Comparison of ENCODE assay signal across 1 cellular context in genomic region chr12:123519151-123520001, GRCh38.
TF ChIP-seq lines count a peak whose summit lies in the region.

No MANE protein-coding gene starts in this region.

TF ChIP-seq in HepG2, 621 proteins besides CTCF, POLR2A, EP300 and RAD21 (continued from another document and continues in another):
- TF ChIP-seq TFAP4 (IDR thresholded peaks at IDR 0.05; ENCODE audit: borderline replicate concordance, low read depth) (peak; percentile 97), USF2 (IDR thresholded peaks at IDR 0.05; ENCODE audit: low read depth, low read length) (no peak), USF2 (CRISPR knock-in tag; IDR thresholded peaks at IDR 0.05; ENCODE audit: borderline replicate concordance) (no peak), ZNF629 (CRISPR knock-in tag; conservative IDR thresholded peaks at IDR 0.05) (no peak), KLF13 (CRISPR knock-in tag; IDR thresholded peaks at IDR 0.05) (no peak), ZNF567 (CRISPR knock-in tag; IDR thresholded peaks at IDR 0.05; ENCODE audit: borderline replicate concordance) (no peak), NFIB (CRISPR knock-in tag; IDR thresholded peaks at IDR 0.05; ENCODE audit: borderline replicate concordance) (no peak), GATAD2A (CRISPR knock-in tag; IDR thresholded peaks at IDR 0.05) (peak; percentile 54), NR2C2 (CRISPR knock-in tag; IDR thresholded peaks at IDR 0.05; ENCODE audit: borderline replicate concordance) (no peak), IRF2 (CRISPR knock-in tag; IDR thresholded peaks at IDR 0.05) (no peak; the same call in 1 of the 2 replicates), ZNF234 (CRISPR knock-in tag; conservative IDR thresholded peaks at IDR 0.05) (no peak), E2F2 (CRISPR knock-in tag; IDR thresholded peaks at IDR 0.05; ENCODE audit: borderline replicate concordance) (no peak), ZNF550 (CRISPR knock-in tag; IDR thresholded peaks at IDR 0.05; ENCODE audit: borderline replicate concordance) (no peak), JUN (CRISPR knock-in tag; IDR thresholded peaks at IDR 0.05) (no peak), ZMAT3 (CRISPR knock-in tag; conservative IDR thresholded peaks at IDR 0.05) (no peak), ZNF10 (CRISPR knock-in tag; IDR thresholded peaks at IDR 0.05; ENCODE audit: borderline replicate concordance, low read depth) (no peak), ZNF792 (CRISPR knock-in tag; IDR thresholded peaks at IDR 0.05) (peak; percentile 68; the same call in 1 of the 2 replicates), TAF1 (CRISPR knock-in tag; IDR thresholded peaks at IDR 0.05) (no peak), ZKSCAN8 (CRISPR knock-in tag; IDR thresholded peaks at IDR 0.05; ENCODE audit: borderline replicate concordance) (0 out of 2 replicates have a peak, but pooled peaks have one; percentile 37), GPN1 (CRISPR knock-in tag; IDR thresholded peaks at IDR 0.05; ENCODE audit: borderline replicate concordance) (no peak), POLR2AphosphoS2 (IDR thresholded peaks at IDR 0.05; ENCODE audit: low read depth, low read length) (no peak), ATF7-NPFF (CRISPR knock-in tag; IDR thresholded peaks at IDR 0.05; ENCODE audit: low read depth) (0 out of 2 replicates have a peak, but pooled peaks have one; percentile 29), ZNF720 (CRISPR knock-in tag; IDR thresholded peaks at IDR 0.05) (no peak), HOXA3 (CRISPR knock-in tag; IDR thresholded peaks at IDR 0.05) (peak; percentile 57), ZMAT5 (CRISPR knock-in tag; IDR thresholded peaks at IDR 0.05; ENCODE audit: borderline replicate concordance, low read depth) (no peak), PCBP2 (optimal IDR thresholded peaks at IDR 0.05; ENCODE audit: low read depth, low read length, poor library complexity, severe bottlenecking) (no peak), GFI1 (CRISPR knock-in tag; IDR thresholded peaks at IDR 0.05; ENCODE audit: borderline replicate concordance) (0 out of 2 replicates have a peak, but pooled peaks have one; percentile 12), EHMT2 (IDR thresholded peaks at IDR 0.05; ENCODE audit: borderline replicate concordance, low read depth, low read length) (no peak), NONO (IDR thresholded peaks at IDR 0.05) (no peak), NONO (CRISPR knock-in tag; conservative IDR thresholded peaks at IDR 0.05) (no peak), ZNF563 (CRISPR knock-in tag; IDR thresholded peaks at IDR 0.05) (no peak), ZSCAN9 (CRISPR knock-in tag; IDR thresholded peaks at IDR 0.05; ENCODE audit: borderline replicate concordance) (peak; percentile 64; the same call in 1 of the 2 replicates), ZEB1 (IDR thresholded peaks at IDR 0.05; ENCODE audit: insufficient replicate concordance, low read depth) (no peak), MED1 (CRISPR knock-in tag; IDR thresholded peaks at IDR 0.05) (peak; percentile 65)
- TF ChIP-seq, protein P1, sequence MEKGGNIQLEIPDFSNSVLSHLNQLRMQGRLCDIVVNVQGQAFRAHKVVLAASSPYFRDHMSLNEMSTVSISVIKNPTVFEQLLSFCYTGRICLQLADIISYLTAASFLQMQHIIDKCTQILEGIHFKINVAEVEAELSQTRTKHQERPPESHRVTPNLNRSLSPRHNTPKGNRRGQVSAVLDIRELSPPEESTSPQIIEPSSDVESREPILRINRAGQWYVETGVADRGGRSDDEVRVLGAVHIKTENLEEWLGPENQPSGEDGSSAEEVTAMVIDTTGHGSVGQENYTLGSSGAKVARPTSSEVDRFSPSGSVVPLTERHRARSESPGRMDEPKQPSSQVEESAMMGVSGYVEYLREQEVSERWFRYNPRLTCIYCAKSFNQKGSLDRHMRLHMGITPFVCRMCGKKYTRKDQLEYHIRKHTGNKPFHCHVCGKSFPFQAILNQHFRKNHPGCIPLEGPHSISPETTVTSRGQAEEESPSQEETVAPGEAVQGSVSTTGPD (CRISPR knock-in tag; IDR thresholded peaks at IDR 0.05): no peak
- TF ChIP-seq, protein P2, sequence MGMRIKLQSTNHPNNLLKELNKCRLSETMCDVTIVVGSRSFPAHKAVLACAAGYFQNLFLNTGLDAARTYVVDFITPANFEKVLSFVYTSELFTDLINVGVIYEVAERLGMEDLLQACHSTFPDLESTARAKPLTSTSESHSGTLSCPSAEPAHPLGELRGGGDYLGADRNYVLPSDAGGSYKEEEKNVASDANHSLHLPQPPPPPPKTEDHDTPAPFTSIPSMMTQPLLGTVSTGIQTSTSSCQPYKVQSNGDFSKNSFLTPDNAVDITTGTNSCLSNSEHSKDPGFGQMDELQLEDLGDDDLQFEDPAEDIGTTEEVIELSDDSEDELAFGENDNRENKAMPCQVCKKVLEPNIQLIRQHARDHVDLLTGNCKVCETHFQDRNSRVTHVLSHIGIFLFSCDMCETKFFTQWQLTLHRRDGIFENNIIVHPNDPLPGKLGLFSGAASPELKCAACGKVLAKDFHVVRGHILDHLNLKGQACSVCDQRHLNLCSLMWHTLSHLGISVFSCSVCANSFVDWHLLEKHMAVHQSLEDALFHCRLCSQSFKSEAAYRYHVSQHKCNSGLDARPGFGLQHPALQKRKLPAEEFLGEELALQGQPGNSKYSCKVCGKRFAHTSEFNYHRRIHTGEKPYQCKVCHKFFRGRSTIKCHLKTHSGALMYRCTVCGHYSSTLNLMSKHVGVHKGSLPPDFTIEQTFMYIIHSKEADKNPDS (CRISPR knock-in tag; IDR thresholded peaks at IDR 0.05): no peak
- TF ChIP-seq, protein P3, sequence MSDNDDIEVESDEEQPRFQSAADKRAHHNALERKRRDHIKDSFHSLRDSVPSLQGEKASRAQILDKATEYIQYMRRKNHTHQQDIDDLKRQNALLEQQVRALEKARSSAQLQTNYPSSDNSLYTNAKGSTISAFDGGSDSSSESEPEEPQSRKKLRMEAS (IDR thresholded peaks at IDR 0.05): peak; percentile 69
- TF ChIP-seq, protein P4, sequence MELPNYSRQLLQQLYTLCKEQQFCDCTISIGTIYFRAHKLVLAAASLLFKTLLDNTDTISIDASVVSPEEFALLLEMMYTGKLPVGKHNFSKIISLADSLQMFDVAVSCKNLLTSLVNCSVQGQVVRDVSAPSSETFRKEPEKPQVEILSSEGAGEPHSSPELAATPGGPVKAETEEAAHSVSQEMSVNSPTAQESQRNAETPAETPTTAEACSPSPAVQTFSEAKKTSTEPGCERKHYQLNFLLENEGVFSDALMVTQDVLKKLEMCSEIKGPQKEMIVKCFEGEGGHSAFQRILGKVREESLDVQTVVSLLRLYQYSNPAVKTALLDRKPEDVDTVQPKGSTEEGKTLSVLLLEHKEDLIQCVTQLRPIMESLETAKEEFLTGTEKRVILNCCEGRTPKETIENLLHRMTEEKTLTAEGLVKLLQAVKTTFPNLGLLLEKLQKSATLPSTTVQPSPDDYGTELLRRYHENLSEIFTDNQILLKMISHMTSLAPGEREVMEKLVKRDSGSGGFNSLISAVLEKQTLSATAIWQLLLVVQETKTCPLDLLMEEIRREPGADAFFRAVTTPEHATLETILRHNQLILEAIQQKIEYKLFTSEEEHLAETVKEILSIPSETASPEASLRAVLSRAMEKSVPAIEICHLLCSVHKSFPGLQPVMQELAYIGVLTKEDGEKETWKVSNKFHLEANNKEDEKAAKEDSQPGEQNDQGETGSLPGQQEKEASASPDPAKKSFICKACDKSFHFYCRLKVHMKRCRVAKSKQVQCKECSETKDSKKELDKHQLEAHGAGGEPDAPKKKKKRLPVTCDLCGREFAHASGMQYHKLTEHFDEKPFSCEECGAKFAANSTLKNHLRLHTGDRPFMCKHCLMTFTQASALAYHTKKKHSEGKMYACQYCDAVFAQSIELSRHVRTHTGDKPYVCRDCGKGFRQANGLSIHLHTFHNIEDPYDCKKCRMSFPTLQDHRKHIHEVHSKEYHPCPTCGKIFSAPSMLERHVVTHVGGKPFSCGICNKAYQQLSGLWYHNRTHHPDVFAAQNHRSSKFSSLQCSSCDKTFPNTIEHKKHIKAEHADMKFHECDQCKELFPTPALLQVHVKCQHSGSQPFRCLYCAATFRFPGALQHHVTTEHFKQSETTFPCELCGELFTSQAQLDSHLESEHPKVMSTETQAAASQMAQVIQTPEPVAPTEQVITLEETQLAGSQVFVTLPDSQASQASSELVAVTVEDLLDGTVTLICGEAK (IDR thresholded peaks at IDR 0.05): no peak
- TF ChIP-seq, protein P4 (CRISPR knock-in tag; IDR thresholded peaks at IDR 0.05): no peak
- TF ChIP-seq, protein P5, sequence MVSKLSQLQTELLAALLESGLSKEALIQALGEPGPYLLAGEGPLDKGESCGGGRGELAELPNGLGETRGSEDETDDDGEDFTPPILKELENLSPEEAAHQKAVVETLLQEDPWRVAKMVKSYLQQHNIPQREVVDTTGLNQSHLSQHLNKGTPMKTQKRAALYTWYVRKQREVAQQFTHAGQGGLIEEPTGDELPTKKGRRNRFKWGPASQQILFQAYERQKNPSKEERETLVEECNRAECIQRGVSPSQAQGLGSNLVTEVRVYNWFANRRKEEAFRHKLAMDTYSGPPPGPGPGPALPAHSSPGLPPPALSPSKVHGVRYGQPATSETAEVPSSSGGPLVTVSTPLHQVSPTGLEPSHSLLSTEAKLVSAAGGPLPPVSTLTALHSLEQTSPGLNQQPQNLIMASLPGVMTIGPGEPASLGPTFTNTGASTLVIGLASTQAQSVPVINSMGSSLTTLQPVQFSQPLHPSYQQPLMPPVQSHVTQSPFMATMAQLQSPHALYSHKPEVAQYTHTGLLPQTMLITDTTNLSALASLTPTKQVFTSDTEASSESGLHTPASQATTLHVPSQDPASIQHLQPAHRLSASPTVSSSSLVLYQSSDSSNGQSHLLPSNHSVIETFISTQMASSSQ (IDR thresholded peaks at IDR 0.05; ENCODE audit: low read depth): no peak
- TF ChIP-seq, protein P5 (CRISPR knock-in tag; IDR thresholded peaks at IDR 0.05; ENCODE audit: borderline replicate concordance): no peak
